In genomic region chr1:43367904-43368645, GRCh38 we compare ENCODE assay signal across 8 cellular contexts. TPM values are rescaled to one million over a fixed set of nuclear protein-coding genes. Genes with fewer than 3 reads are reported as not detected.
DNase-seq lines count a peak whose midpoint lies in the region; ATAC-seq, FAIRE-seq and TF ChIP-seq lines count a peak whose summit lies in the region.

Gene ELOVL1, minus strand, starts transcription at chr1:43368011. Its CDS starts 2,402 bp downstream, at chr1:43365609.

- FAIRE-seq in GM12892 (lab: Jason Lieb, UNC): peak; percentile 97

- H3K27me3 ChIP-seq in uterus: no peaks in the 10 kb centered on the region

- peak within 1 kb of the TSS; percentile 81 to 96 for H3K27ac ChIP-seq in uterus

- H3K4me3 ChIP-seq in uterus: peak within 1 kb of the TSS; percentile 64 to 65

- TF ChIP-seq POLR2A in GM12892 (IDR thresholded peaks at IDR 0.05; ENCODE audit: low read depth, low read length) (peak; percentile 91), uterus (IDR thresholded peaks at IDR 0.05) (peak; percentile 67 to 77)

- peak; percentile 98 for DNase-seq in GM12892 (ENCODE audit: insufficient read length)
- DNase-seq in NCI-H1694 (lab: John Stamatoyannopoulos, UW): peak; percentile 59
- peak; percentile 66 for DNase-seq in amniotic stem cell (lab: John Stamatoyannopoulos, UW)
- peak; percentile 97 for DNase-seq in left ventricle myocardium superior
- DNase-seq in putamen (ENCODE audit: low spot score): peak; percentile 91
- DNase-seq in uterus: peak; percentile 87 to 90

- ATAC-seq in HG02852 (IDR thresholded peaks at IDR 0.05; ENCODE audit: unreplicated experiment) (peak; percentile 66), left ventricle myocardium superior (peak; percentile 97)

- H3K36me3 ChIP-seq in uterus: no peaks in the 10 kb centered on the region

- intact Hi-C loops in T-helper 1 cell treated with Interleukin-12 subunit alpha and Interleukin-12 subunit beta and Interleukin-4 antibody, amounts not matched to agents 30 ng/mL and 1 ng/mL, for 36 hours (cut with micrococcal nuclease): loop anchor here (1.0 to 5.0 kb wide), 8 partner anchors 10 to 601 kb away; partner anchors contain the start of genes C1orf50, CDC20, CFAP57 and EBNA1BP2
- intact Hi-C loops in left ventricle myocardium superior (cut with micrococcal nuclease) (no loop called here), uterus (cut with DNase I; ENCODE audit: low total_unique reads) (no loop called here)

- H3K9me3 ChIP-seq in uterus: no peaks in the 10 kb centered on the region

- H3K4me1 ChIP-seq in uterus: peaks cover 7 to 10% of the 10 kb centered on the region in 2 donors

- peak in 2 of 4 experiments; percentile 30 to 37 for TF ChIP-seq CTCF in uterus (IDR thresholded peaks at IDR 0.05)

RNA-seq across cellular contexts. Expression of gene ELOVL1, which starts in this region (rescaled TPM):
- 43.9 TPM for polyA plus RNA-seq in GM12892 (2012; ENCODE audit: missing spikeins)
- total RNA-seq in T-helper 1 cell treated with Interleukin-12 subunit alpha and Interleukin-12 subunit beta and Interleukin-4 antibody, amounts not matched to agents 30 ng/mL and 1 ng/mL, for 36 hours: 72.8 and 78.9 TPM in 2 replicates
- total RNA-seq in left ventricle myocardium superior (30.2 TPM), uterus (10 to 100 TPM in 3 of 4 donors, 1 to 10 TPM in 1; 7.9 to 62.8 (median 34.9) TPM)

Comparison
In these comparisons a context has a peak if more than half of its experiments do, and no peak if none do; other contexts are left out.
1. Peak in every context shown above with its lines: DNase-seq, ATAC-seq, H3K4me3 ChIP-seq and H3K27ac ChIP-seq.